ENCODE assay signal across 15 cellular contexts in genomic region chr12:120212301-120212700, GRCh38. TPM values are rescaled to one million over a fixed set of nuclear protein-coding genes. Genes with fewer than 3 reads are reported as not detected.
DNase-seq lines count a peak whose midpoint lies in the region; ATAC-seq, FAIRE-seq and TF ChIP-seq lines count a peak whose summit lies in the region.
"Had no signal": no experiment of that assay in that cellular context is flagged by ENCODE, and none has a peak within 500 bp of the region (broad histone marks: within the 10 kb centered on the region; RNA-seq: fewer than 3 reads in every experiment).

No MANE protein-coding gene starts in this region.

- no peak overlapping the region for H4K91ac ChIP-seq in neuronal stem cell (ENCODE audit: low read depth, low read length, poor library complexity)

- H3K4me2 ChIP-seq in HepG2 (ENCODE audit: low read depth, low read length): no peak overlapping the region
- H3K4me2 ChIP-seq in K562 (ENCODE audit: insufficient read depth, low read length): no peak overlapping the region
- H3K4me2 ChIP-seq in neuronal stem cell (ENCODE audit: insufficient read depth, low read length, poor library complexity, severe bottlenecking): no peak overlapping the region
- H3K4me2 ChIP-seq: BLaER1 treated with 17β-estradiol and CSF1 and Interleukin-3, amounts not matched to agents 10 nM and 100 nM had no signal

- POLR2A ChIA-PET in HepG2 (lab: Yijun Ruan, JAX): interaction anchor here (4.5 kb wide), 1 partner anchor 11 kb away, joined by 30 read pairs; the partner anchor contains the start of gene RPLP0
- POLR2A ChIA-PET in K562 (lab: Yijun Ruan, JAX): interaction anchor here (0.5 to 5.3 kb wide), 5 partner anchors 11 to 112 kb away, joined by 3 to 70 read pairs (median 3); partner anchors contain the start of genes RNU4-2 and RPLP0

- H3K4me3 ChIP-seq in HepG2 (replicated peaks in 1 of 3; ENCODE audit: insufficient read depth in 1 of 3, low read depth in 2 of 3, low read length in 3 of 3) (no peak overlapping the region), right lobe of liver (no peak overlapping the region), K562 (no peak overlapping the region), neuronal stem cell (ENCODE audit: low read length in 2 of 2) (peak overlapping the region in 1 of 2 donors; percentile 6)
- H3K4me3 ChIP-seq: BLaER1 treated with 17β-estradiol and CSF1 and Interleukin-3, amounts not matched to agents 10 nM and 100 nM; GM12878 had no signal

- TF ChIP-seq CTCF in HepG2 (CRISPR knock-in tag; IDR thresholded peaks at IDR 0.05): no peak
- no peak for TF ChIP-seq CTCF in right lobe of liver (IDR thresholded peaks at IDR 0.05)
- TF ChIP-seq CTCF in K562 (IDR thresholded peaks at IDR 0.05 in 2 of 3, conservative IDR thresholded peaks at IDR 0.05 in 1 of 3; ENCODE audit: insufficient read depth in 2 of 3, low read depth in 1 of 3, low read length in 3 of 3): no peak

- intact Hi-C loops in HepG2 (cut with micrococcal nuclease; ENCODE audit: unreplicated experiment) (no loop called here), right lobe of liver (cut with DNase I) (no loop called here), K562 (cut with micrococcal nuclease) (no loop called here)

- FAIRE-seq in HepG2 (lab: Jason Lieb, UNC): no peak
- no peak for FAIRE-seq in K562 (lab: Jason Lieb, UNC)
- FAIRE-seq: GM12878, GM18507, H54 had no signal

- peak overlapping the region; percentile 21 for H3K14ac ChIP-seq in neuronal stem cell (ENCODE audit: low read length)

- no peaks in the 10 kb centered on the region for H4K20me1 ChIP-seq in HepG2 (ENCODE audit: insufficient read depth, low read length)
- H4K20me1 ChIP-seq in K562 (replicated peaks; ENCODE audit: control insufficient read depth, insufficient read depth, low read length): no peaks in the 10 kb centered on the region

- TF ChIP-seq POLR2A in HepG2 (IDR thresholded peaks at IDR 0.05; ENCODE audit: insufficient read depth in 1 of 2, low read depth in 2 of 2, low read length in 2 of 2) (no peak), right lobe of liver (IDR thresholded peaks at IDR 0.05) (no peak), K562 (conservative IDR thresholded peaks at IDR 0.05) (no peak)

- ATAC-seq in HepG2 (no peak), right lobe of liver (no peak), K562 (no peak), HG02623 (IDR thresholded peaks at IDR 0.05; ENCODE audit: unreplicated experiment) (no peak)
- ATAC-seq: GM12878 had no signal

- H2BK5ac ChIP-seq in neuronal stem cell (ENCODE audit: low read length): no peak overlapping the region

- no peaks in the 10 kb centered on the region for H3K79me2 ChIP-seq in HepG2 (ENCODE audit: insufficient read depth, low read length)
- no peaks in the 10 kb centered on the region for H3K79me2 ChIP-seq in K562 (ENCODE audit: control insufficient read depth, insufficient read depth, low read length)

- H3K9me1 ChIP-seq in K562 (ENCODE audit: control insufficient read depth, insufficient read depth, low read length): no peaks in the 10 kb centered on the region

- H2AK5ac ChIP-seq in neuronal stem cell (ENCODE audit: low read depth, low read length): no peak overlapping the region

- BruUV-seq in HepG2 (replicated peaks; lab: Mats Ljungman, UMichigan) (no TSS peak), K562 (replicated peaks; lab: Mats Ljungman, UMichigan) (no TSS peak)

- H3K9me3 ChIP-seq in HepG2 (ENCODE audit: low read length) (no peaks in the 10 kb centered on the region), right lobe of liver (no peaks in the 10 kb centered on the region), K562 (replicated peaks; ENCODE audit: control insufficient read depth, insufficient read depth, low read depth, low read length) (no peaks in the 10 kb centered on the region), neuronal stem cell (replicated peaks in 1 of 2; ENCODE audit: control insufficient read depth in 2 of 2, insufficient read depth in 1 of 2, low read depth in 1 of 2, low read length in 2 of 2) (peaks cover 0 to 1% of the 10 kb centered on the region in 2 donors)
- H3K9me3 ChIP-seq: BLaER1 treated with 17β-estradiol and CSF1 and Interleukin-3, amounts not matched to agents 10 nM and 100 nM had no signal

- TF ChIP-seq EP300 in HepG2 (IDR thresholded peaks at IDR 0.05; ENCODE audit: low read depth in 2 of 2, low read length in 2 of 2) (no peak), HepG2 (CRISPR knock-in tag; IDR thresholded peaks at IDR 0.05; ENCODE audit: borderline replicate concordance) (no peak), K562 (IDR thresholded peaks at IDR 0.05; ENCODE audit: low read length) (no peak)

- 97% methylated on average over 24 of the region's 24 CpGs for WGBS in HepG2 (ENCODE audit: low lambda C conversion rate)
- 100% methylated on average over 4 of the region's 24 CpGs for WGBS in right lobe of liver (ENCODE audit: insufficient coverage, low coverage, low lambda C conversion rate, missing lambda C conversion rate)
- 95% methylated on average over 13 of the region's 24 CpGs for WGBS in K562 (ENCODE audit: insufficient coverage, low coverage, missing lambda C conversion rate)
- whole genome bisulfite sequencing in neuronal stem cell (ENCODE audit: extremely low coverage in 2 of 2, insufficient read length in 2 of 2, insufficient replicate concordance in 1 of 2), 2 donors: no CpG with 5 or more reads among the region's 24 CpGs

- H3K23ac ChIP-seq in neuronal stem cell (ENCODE audit: low read depth, low read length, poor library complexity): peak overlapping the region; percentile 31

- no peak overlapping the region for H3K9ac ChIP-seq in HepG2 (ENCODE audit: insufficient read depth, low read depth, low read length)
- no peak overlapping the region; a peak in 1 of 4 replicates for H3K9ac ChIP-seq in K562 (ENCODE audit: insufficient read depth in 1 of 2, low read depth in 2 of 2, low read length in 2 of 2)
- no peak overlapping the region for H3K9ac ChIP-seq in neuronal stem cell (ENCODE audit: low read depth, low read length, poor library complexity)

- no peak overlapping the region for H2AFZ ChIP-seq in HepG2 (ENCODE audit: low read length)
- H2AFZ ChIP-seq in K562 (ENCODE audit: low read depth, low read length): no peak overlapping the region
- H2AFZ ChIP-seq in neuronal stem cell (ENCODE audit: low read length): no peak overlapping the region

- H3K27ac ChIP-seq in HepG2 (ENCODE audit: extremely low read length, insufficient read depth, low read length) (no peak overlapping the region), right lobe of liver (no peak overlapping the region), K562 (ENCODE audit: extremely low read depth, low read depth, low read length) (no peak overlapping the region), neuronal stem cell (replicated peaks; ENCODE audit: low read length) (no peak overlapping the region)
- H3K27ac ChIP-seq: BLaER1 treated with 17β-estradiol and CSF1 and Interleukin-3, amounts not matched to agents 10 nM and 100 nM had no signal

- H3K4ac ChIP-seq in neuronal stem cell (ENCODE audit: low read length): no peak overlapping the region

- H4K8ac ChIP-seq in neuronal stem cell (ENCODE audit: low read depth, low read length): no peak overlapping the region

- CTCF ChIA-PET in HepG2 (lab: Yijun Ruan, JAX; ENCODE audit: low intra/inter-chr PET ratio, low total read pairs): no interaction called here
- CTCF ChIA-PET in K562 (lab: Yijun Ruan, JAX; ENCODE audit: low intra/inter-chr PET ratio): no interaction called here

- in situ Hi-C loops in HepG2 (cut with HindIII; ENCODE audit: extremely low pct_ligation_motif_present, low pct_unique_long_range_greater_than_20kb): loop anchor here (10.0 kb wide), 1 partner anchor 52 kb away; the partner anchor contains the start of gene PXN
- in situ Hi-C loops in K562 (cut with MboI): no loop called here

- H3K18ac ChIP-seq in neuronal stem cell (ENCODE audit: low read length): no peak overlapping the region

- no peak overlapping the region for H2BK12ac ChIP-seq in neuronal stem cell (ENCODE audit: low read length)

- DNase-seq in HepG2 (ENCODE audit: low spot score): no peak
- DNase-seq in right lobe of liver: no peak
- no peak for DNase-seq in K562 (ENCODE audit: extremely low read depth in 1 of 4, low spot score in 3 of 4)
- DNase-seq in neuronal stem cell (ENCODE audit: low spot score): no peak
- no peak for DNase-seq in NOMO-1 treated with DMSO at 0.1 percent for 48 hours (lab: John Stamatoyannopoulos, UW; ENCODE audit: unreplicated experiment)
- no peak for DNase-seq in foreskin melanocyte
- DNase-seq: ACHN; Calu3; CD4-positive, alpha-beta T cell; DMS79 had no signal

- H3K4me1 ChIP-seq in HepG2 (ENCODE audit: insufficient read depth, low read length) (no peaks in the 10 kb centered on the region), right lobe of liver (peaks cover 0 to under 1% (median 0%) of the 10 kb centered on the region in 4 donors), K562 (replicated peaks in 1 of 2; ENCODE audit: control insufficient read depth in 2 of 2, insufficient read depth in 2 of 2, low read length in 2 of 2) (peaks cover 0 to 34% of the 10 kb centered on the region in 2 experiments; a peak in 2 of 5 replicates), neuronal stem cell (ENCODE audit: control insufficient read depth in 2 of 2, insufficient read depth in 1 of 2, low read depth in 1 of 2, low read length in 2 of 2) (peaks cover 0 to 3% of the 10 kb centered on the region in 2 donors)

- H3K27me3 ChIP-seq in HepG2 (ENCODE audit: control insufficient read depth in 1 of 2, insufficient read depth in 2 of 2, low read length in 2 of 2) (no peaks in the 10 kb centered on the region; a peak in 1 of 5 replicates), right lobe of liver (no peaks in the 10 kb centered on the region), K562 (ENCODE audit: control insufficient read depth in 2 of 2, insufficient read depth in 2 of 2, low read length in 2 of 2) (no peaks in the 10 kb centered on the region), neuronal stem cell (ENCODE audit: control insufficient read depth in 3 of 3, insufficient read depth in 3 of 3, low read depth in 1 of 3, low read length in 3 of 3) (no peaks in the 10 kb centered on the region)
- H3K27me3 ChIP-seq: BLaER1 treated with 17β-estradiol and CSF1 and Interleukin-3, amounts not matched to agents 10 nM and 100 nM had no signal

- no peak overlapping the region for H2BK15ac ChIP-seq in neuronal stem cell (ENCODE audit: low read length)

- no peaks in the 10 kb centered on the region for H3K79me1 ChIP-seq in neuronal stem cell (ENCODE audit: low read depth, low read length)

- TF ChIP-seq RAD21 in HepG2 (CRISPR knock-in tag; IDR thresholded peaks at IDR 0.05): no peak
- TF ChIP-seq RAD21 in K562 (CRISPR knock-in tag; conservative IDR thresholded peaks at IDR 0.05 in 1 of 2, IDR thresholded peaks at IDR 0.05 in 1 of 2): no peak

- no peak overlapping the region for H2BK120ac ChIP-seq in neuronal stem cell (ENCODE audit: low read depth, low read length)

- H3K36me3 ChIP-seq in HepG2 (replicated peaks in 1 of 2; ENCODE audit: control insufficient read depth in 1 of 2, insufficient read depth in 2 of 2, low read length in 2 of 2) (peaks cover 19 to 46% of the 10 kb centered on the region in 2 experiments; a peak in 4 of 5 replicates), right lobe of liver (peaks cover 0 to 44% (median 16%) of the 10 kb centered on the region in 4 donors), K562 (ENCODE audit: control insufficient read depth, insufficient read depth, low read length) (peaks cover 59% of the 10 kb centered on the region; the same call in 2 of the 3 replicates), neuronal stem cell (replicated peaks in 1 of 2; ENCODE audit: control insufficient read depth in 2 of 2, insufficient read depth in 2 of 2, low read length in 2 of 2) (peaks cover 45 to 82% of the 10 kb centered on the region in 2 donors)

RNA-seq across cellular contexts. Expression of gene RPLP0, which starts 11.4 kb away (rescaled TPM):
- total RNA-seq in HepG2 (2016; rRNA removed; fragmentation: Illumina TruSeq; extraction: Trizol): 2,915 and 3,025 TPM in 2 replicates
- 12,942 and 14,844 TPM in 2 replicates for total RNA-seq in HepG2 (2016; cell fraction: cytosol; rRNA removed; fragmentation: Illumina TruSeq; extraction: Trizol; ENCODE audit: low read depth)
- 2,993 and 3,024 TPM in 2 replicates for total RNA-seq in HepG2 (2016; cell fraction: insoluble cytoplasmic fraction; rRNA removed; fragmentation: Illumina TruSeq; extraction: Trizol)
- total RNA-seq in HepG2 (2016; cell fraction: membrane; rRNA removed; fragmentation: Illumina TruSeq; extraction: Trizol): 11,359 and 11,757 TPM in 2 replicates
- total RNA-seq in HepG2 (2016; cell fraction: nucleus; rRNA removed; fragmentation: Illumina TruSeq; extraction: Trizol): 1,126 and 1,259 TPM in 2 replicates
- 5,570 and 6,229 TPM in 2 replicates for polyA plus RNA-seq in HepG2 (2011; rRNA removed)
- polyA plus RNA-seq in HepG2 (2011; cell fraction: cytosol; rRNA removed): 8,040 and 9,457 TPM in 2 replicates
- 2,511 and 2,559 TPM in 2 replicates for polyA plus RNA-seq in HepG2 (2011; cell fraction: nucleus; rRNA removed)
- 2,582 and 3,579 TPM in 2 replicates for polyA plus RNA-seq in HepG2 (2012)
- 15,203 and 16,637 TPM in 2 replicates for polyA plus RNA-seq in HepG2 (2016; cell fraction: cytosol; fragmentation: Illumina TruSeq; extraction: Trizol; ENCODE audit: low read depth)
- 2,845 and 2,926 TPM in 2 replicates for polyA plus RNA-seq in HepG2 (2016; cell fraction: insoluble cytoplasmic fraction; fragmentation: Illumina TruSeq; extraction: Trizol; ENCODE audit: low read depth)
- 10,153 and 10,714 TPM in 2 replicates for polyA plus RNA-seq in HepG2 (2016; cell fraction: membrane; fragmentation: Illumina TruSeq; extraction: Trizol; ENCODE audit: low read depth)
- polyA plus RNA-seq in HepG2 (2016; cell fraction: nucleus; fragmentation: Illumina TruSeq; extraction: Trizol; ENCODE audit: insufficient read depth, low read depth): 1,939 and 1,982 TPM in 2 replicates
- 4,147 and 6,586 TPM in 2 replicates for polyA minus RNA-seq in HepG2 (2011; rRNA and poly(A)+ RNA removed; ENCODE audit: low replicate concordance)
- 1,238 and 1,297 TPM in 2 replicates for polyA minus RNA-seq in HepG2 (2011; cell fraction: cytosol; rRNA and poly(A)+ RNA removed)
- 657 and 805 TPM in 2 replicates for polyA minus RNA-seq in HepG2 (2011; cell fraction: nucleus; rRNA and poly(A)+ RNA removed)
- 1,000 to 10,000 TPM in 2 of 6 experiments, 100 to 1,000 TPM in 4; 549 to 1,070 (median 665) TPM for total RNA-seq in right lobe of liver
- total RNA-seq in K562 (2011; cell fraction: chromatin; rRNA removed; ENCODE audit: low replicate concordance): 1,112 and 2,318 TPM in 2 replicates
- total RNA-seq in K562 (2011; cell fraction: nucleolus; rRNA removed): 2,659 and 3,037 TPM in 2 replicates
- total RNA-seq in K562 (2011; cell fraction: nucleoplasm; rRNA removed): 2,953 and 5,147 TPM in 2 replicates
- total RNA-seq in K562 (2014; rRNA removed): 4,900 and 6,436 TPM in 2 replicates
- total RNA-seq in K562 (2014; rRNA removed; fragmentation: Illumina TruSeq; extraction: Trizol): 3,191 and 3,833 TPM in 2 replicates
- 3,802 and 3,820 TPM in 2 replicates for total RNA-seq in K562 (2015; rRNA removed; fragmentation: Illumina TruSeq; extraction: Trizol)
- total RNA-seq in K562 (2021): 3,845 and 4,075 TPM in 2 replicates
- polyA plus RNA-seq in K562 (2011; rRNA removed): 7,931 and 10,886 TPM in 2 replicates
- 11,423 and 15,718 TPM in 2 replicates for polyA plus RNA-seq in K562 (2011; cell fraction: cytosol; rRNA removed)
- polyA plus RNA-seq in K562 (2011; cell fraction: nucleus; rRNA removed): 3,653 and 4,979 TPM in 2 replicates
- polyA plus RNA-seq in K562 (2012): 4,990 and 8,357 TPM in 2 replicates
- polyA plus RNA-seq in K562 (2014; fragmentation: Illumina TruSeq; extraction: Trizol): 5,372 and 5,510 TPM in 2 replicates
- polyA plus RNA-seq in K562 (2014; fragmentation: Nextera tagmentation; extraction: Ambion mirVana): 1,000 to 10,000 TPM; 6,875 to 7,674 TPM
- 6,483 and 6,682 TPM in 2 replicates for polyA plus RNA-seq in K562 (2014; rRNA removed)
- polyA minus RNA-seq in K562 (2011; rRNA and poly(A)+ RNA removed): 5,001 and 5,431 TPM in 2 replicates
- 2,569 and 3,110 TPM in 2 replicates for polyA minus RNA-seq in K562 (2011; cell fraction: cytosol; rRNA and poly(A)+ RNA removed)
- 738 and 1,257 TPM in 2 replicates for polyA minus RNA-seq in K562 (2011; cell fraction: nucleus; rRNA and poly(A)+ RNA removed)
- 4,689 TPM for polyA plus RNA-seq in neuronal stem cell (2013, experiment 1 of 2)
- 4,697 TPM for polyA plus RNA-seq in neuronal stem cell (2013, experiment 2 of 2)

RNA-seq across cellular contexts. Expression of gene GCN1, which starts 17.8 kb away (rescaled TPM):
- total RNA-seq in HepG2 (2016; rRNA removed; fragmentation: Illumina TruSeq; extraction: Trizol): 66.7 and 83.0 TPM in 2 replicates
- 59.7 and 67.2 TPM in 2 replicates for total RNA-seq in HepG2 (2016; cell fraction: cytosol; rRNA removed; fragmentation: Illumina TruSeq; extraction: Trizol; ENCODE audit: low read depth)
- total RNA-seq in HepG2 (2016; cell fraction: insoluble cytoplasmic fraction; rRNA removed; fragmentation: Illumina TruSeq; extraction: Trizol): 56.9 and 87.0 TPM in 2 replicates
- 19.6 and 22.1 TPM in 2 replicates for total RNA-seq in HepG2 (2016; cell fraction: membrane; rRNA removed; fragmentation: Illumina TruSeq; extraction: Trizol)
- 125 and 128 TPM in 2 replicates for total RNA-seq in HepG2 (2016; cell fraction: nucleus; rRNA removed; fragmentation: Illumina TruSeq; extraction: Trizol)
- polyA plus RNA-seq in HepG2 (2011; rRNA removed): 55.3 and 58.2 TPM in 2 replicates
- 20.5 and 25.6 TPM in 2 replicates for polyA plus RNA-seq in HepG2 (2011; cell fraction: cytosol; rRNA removed)
- 394 and 725 TPM in 2 replicates for polyA plus RNA-seq in HepG2 (2011; cell fraction: nucleus; rRNA removed)
- polyA plus RNA-seq in HepG2 (2012): 47.0 and 60.6 TPM in 2 replicates
- polyA plus RNA-seq in HepG2 (2016; cell fraction: cytosol; fragmentation: Illumina TruSeq; extraction: Trizol; ENCODE audit: low read depth): 1.8 and 2.1 TPM in 2 replicates
- 33.5 and 45.5 TPM in 2 replicates for polyA plus RNA-seq in HepG2 (2016; cell fraction: insoluble cytoplasmic fraction; fragmentation: Illumina TruSeq; extraction: Trizol; ENCODE audit: low read depth)
- 4.1 and 5.4 TPM in 2 replicates for polyA plus RNA-seq in HepG2 (2016; cell fraction: membrane; fragmentation: Illumina TruSeq; extraction: Trizol; ENCODE audit: low read depth)
- 177 and 198 TPM in 2 replicates for polyA plus RNA-seq in HepG2 (2016; cell fraction: nucleus; fragmentation: Illumina TruSeq; extraction: Trizol; ENCODE audit: insufficient read depth, low read depth)
- 204 and 255 TPM in 2 replicates for polyA minus RNA-seq in HepG2 (2011; rRNA and poly(A)+ RNA removed; ENCODE audit: low replicate concordance)
- polyA minus RNA-seq in HepG2 (2011; cell fraction: cytosol; rRNA and poly(A)+ RNA removed): 59.8 and 61.6 TPM in 2 replicates
- 229 and 237 TPM in 2 replicates for polyA minus RNA-seq in HepG2 (2011; cell fraction: nucleus; rRNA and poly(A)+ RNA removed)
- total RNA-seq in right lobe of liver: 10 to 100 TPM; 29.9 to 62.8 (median 39.4) TPM
- total RNA-seq in K562 (2011; cell fraction: chromatin; rRNA removed; ENCODE audit: low replicate concordance): 689 and 1,391 TPM in 2 replicates
- total RNA-seq in K562 (2011; cell fraction: nucleolus; rRNA removed): 533 and 578 TPM in 2 replicates
- total RNA-seq in K562 (2011; cell fraction: nucleoplasm; rRNA removed): 336 and 477 TPM in 2 replicates
- 96.4 and 124 TPM in 2 replicates for total RNA-seq in K562 (2014; rRNA removed)
- total RNA-seq in K562 (2014; rRNA removed; fragmentation: Illumina TruSeq; extraction: Trizol): 48.2 and 49.7 TPM in 2 replicates
- 51.5 and 54.4 TPM in 2 replicates for total RNA-seq in K562 (2015; rRNA removed; fragmentation: Illumina TruSeq; extraction: Trizol)
- total RNA-seq in K562 (2021): 172 and 190 TPM in 2 replicates
- polyA plus RNA-seq in K562 (2011; rRNA removed): 51.7 and 78.4 TPM in 2 replicates
- 52.9 and 58.6 TPM in 2 replicates for polyA plus RNA-seq in K562 (2011; cell fraction: cytosol; rRNA removed)
- polyA plus RNA-seq in K562 (2011; cell fraction: nucleus; rRNA removed): 319 and 415 TPM in 2 replicates
- 82.4 and 85.4 TPM in 2 replicates for polyA plus RNA-seq in K562 (2012)
- polyA plus RNA-seq in K562 (2014; fragmentation: Illumina TruSeq; extraction: Trizol): 81.4 and 108 TPM in 2 replicates
- 10 to 100 TPM; 11.9 to 18.2 TPM for polyA plus RNA-seq in K562 (2014; fragmentation: Nextera tagmentation; extraction: Ambion mirVana)
- 78.4 and 94.0 TPM in 2 replicates for polyA plus RNA-seq in K562 (2014; rRNA removed)
- polyA minus RNA-seq in K562 (2011; rRNA and poly(A)+ RNA removed): 168 and 179 TPM in 2 replicates
- 131 and 132 TPM in 2 replicates for polyA minus RNA-seq in K562 (2011; cell fraction: cytosol; rRNA and poly(A)+ RNA removed)
- polyA minus RNA-seq in K562 (2011; cell fraction: nucleus; rRNA and poly(A)+ RNA removed): 176 and 241 TPM in 2 replicates
- 20.7 TPM for polyA plus RNA-seq in neuronal stem cell (2013, experiment 1 of 2)
- polyA plus RNA-seq in neuronal stem cell (2013, experiment 2 of 2): 19.8 TPM

RNA-seq across cellular contexts. Expression of gene PXN, which starts 53.2 kb away (rescaled TPM):
- total RNA-seq in HepG2 (2016; rRNA removed; fragmentation: Illumina TruSeq; extraction: Trizol) (13.6 and 14.2 TPM in 2 replicates), right lobe of liver (10 to 100 TPM; 15.1 to 32.6 (median 24.1) TPM), K562 (2014; rRNA removed) (18.6 and 22.7 TPM in 2 replicates), K562 (2014; rRNA removed; fragmentation: Illumina TruSeq; extraction: Trizol) (13.1 and 16.4 TPM in 2 replicates), K562 (2015; rRNA removed; fragmentation: Illumina TruSeq; extraction: Trizol) (13.5 and 14.2 TPM in 2 replicates), K562 (2021) (66.6 and 74.1 TPM in 2 replicates)
- total RNA-seq in HepG2 (2016; cell fraction: cytosol; rRNA removed; fragmentation: Illumina TruSeq; extraction: Trizol; ENCODE audit: low read depth): 2.8 and 2.9 TPM in 2 replicates
- total RNA-seq in HepG2 (2016; cell fraction: insoluble cytoplasmic fraction; rRNA removed; fragmentation: Illumina TruSeq; extraction: Trizol): 10.2 and 11.3 TPM in 2 replicates
- total RNA-seq in HepG2 (2016; cell fraction: membrane; rRNA removed; fragmentation: Illumina TruSeq; extraction: Trizol): 10.5 and 13.4 TPM in 2 replicates
- total RNA-seq in HepG2 (2016; cell fraction: nucleus; rRNA removed; fragmentation: Illumina TruSeq; extraction: Trizol): 10.6 and 14.0 TPM in 2 replicates
- polyA plus RNA-seq in HepG2 (2011; rRNA removed) (13.9 and 14.2 TPM in 2 replicates), K562 (2011; rRNA removed) (28.6 and 44.1 TPM in 2 replicates), K562 (2014; fragmentation: Illumina TruSeq; extraction: Trizol) (64.7 and 71.8 TPM in 2 replicates), K562 (2014; fragmentation: Nextera tagmentation; extraction: Ambion mirVana) (1 to 10 TPM; 4.0 to 4.8 TPM), K562 (2014; rRNA removed) (40.7 and 42.2 TPM in 2 replicates)
- polyA plus RNA-seq in HepG2 (2011; cell fraction: cytosol; rRNA removed): 5.8 and 6.3 TPM in 2 replicates
- 34.5 and 43.7 TPM in 2 replicates for polyA plus RNA-seq in HepG2 (2011; cell fraction: nucleus; rRNA removed)
- 18.0 and 21.4 TPM in 2 replicates for polyA plus RNA-seq in HepG2 (2012)
- 3.3 and 3.4 TPM in 2 replicates for polyA plus RNA-seq in HepG2 (2016; cell fraction: cytosol; fragmentation: Illumina TruSeq; extraction: Trizol; ENCODE audit: low read depth)
- polyA plus RNA-seq in HepG2 (2016; cell fraction: insoluble cytoplasmic fraction; fragmentation: Illumina TruSeq; extraction: Trizol; ENCODE audit: low read depth): 20.0 and 28.0 TPM in 2 replicates
- 14.1 and 14.2 TPM in 2 replicates for polyA plus RNA-seq in HepG2 (2016; cell fraction: membrane; fragmentation: Illumina TruSeq; extraction: Trizol; ENCODE audit: low read depth)
- polyA plus RNA-seq in HepG2 (2016; cell fraction: nucleus; fragmentation: Illumina TruSeq; extraction: Trizol; ENCODE audit: insufficient read depth, low read depth): 43.9 and 49.3 TPM in 2 replicates
- polyA minus RNA-seq in HepG2 (2011; rRNA and poly(A)+ RNA removed; ENCODE audit: low replicate concordance): 26.4 and 40.4 TPM in 2 replicates
- 6.4 and 8.2 TPM in 2 replicates for polyA minus RNA-seq in HepG2 (2011; cell fraction: cytosol; rRNA and poly(A)+ RNA removed)
- polyA minus RNA-seq in HepG2 (2011; cell fraction: nucleus; rRNA and poly(A)+ RNA removed): 10.3 and 10.7 TPM in 2 replicates
- total RNA-seq in K562 (2011; cell fraction: chromatin; rRNA removed; ENCODE audit: low replicate concordance): 70.6 and 142 TPM in 2 replicates
- total RNA-seq in K562 (2011; cell fraction: nucleolus; rRNA removed): 45.5 and 48.2 TPM in 2 replicates
- total RNA-seq in K562 (2011; cell fraction: nucleoplasm; rRNA removed): 51.8 and 52.7 TPM in 2 replicates
- 31.5 and 36.7 TPM in 2 replicates for polyA plus RNA-seq in K562 (2011; cell fraction: cytosol; rRNA removed)
- 43.4 and 76.1 TPM in 2 replicates for polyA plus RNA-seq in K562 (2011; cell fraction: nucleus; rRNA removed)
- polyA plus RNA-seq in K562 (2012): 59.0 and 70.2 TPM in 2 replicates
- 19.9 and 22.3 TPM in 2 replicates for polyA minus RNA-seq in K562 (2011; rRNA and poly(A)+ RNA removed)
- polyA minus RNA-seq in K562 (2011; cell fraction: cytosol; rRNA and poly(A)+ RNA removed): 16.7 and 38.8 TPM in 2 replicates
- polyA minus RNA-seq in K562 (2011; cell fraction: nucleus; rRNA and poly(A)+ RNA removed): 12.4 and 19.8 TPM in 2 replicates
- polyA plus RNA-seq in neuronal stem cell (2013, experiment 1 of 2): 29.0 TPM
- 29.6 TPM for polyA plus RNA-seq in neuronal stem cell (2013, experiment 2 of 2)

Comparison
In these comparisons a context has a peak if more than half of its experiments do, and no peak if none do; other contexts are left out.
1. Of the 241 proteins assayed by ChIP-seq in both HepG2 and K562: peak only in HepG2: none; only in K562: POLR2G and RBM22; in both: RBFOX2; in neither: 238.